8 cellular contexts compared by ENCODE assay signal in the genomic region with DNA sequence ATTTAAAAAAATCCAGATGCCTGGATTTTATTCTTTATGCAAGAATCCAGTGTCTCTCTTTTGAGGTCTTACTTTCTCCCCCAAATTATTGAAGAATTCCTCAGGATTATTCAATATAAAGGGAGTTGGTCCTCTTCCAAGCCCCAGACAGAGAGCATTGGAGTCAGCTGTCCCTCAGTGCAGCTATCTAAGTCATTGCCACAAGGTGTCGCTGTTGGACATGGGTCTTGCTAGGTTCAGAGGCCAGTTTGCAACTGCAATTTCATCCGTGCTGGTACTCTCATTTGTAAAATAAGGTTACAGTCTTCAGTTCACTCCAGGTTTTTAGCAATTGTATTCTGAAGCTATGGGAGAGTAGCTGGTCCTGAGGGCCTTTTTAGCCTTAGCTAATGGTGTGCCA. TPM values are rescaled to one million over a fixed set of nuclear protein-coding genes. Genes with fewer than 3 reads are reported as not detected.
DNase-seq lines count a peak whose midpoint lies in the region; ATAC-seq and TF ChIP-seq lines count a peak whose summit lies in the region.

No MANE protein-coding gene starts in this region.

- 9 to 13% methylated on average over 2 of the region's 2 CpGs for WGBS in tibial nerve, 2 donors

- H3K27me3 ChIP-seq in tibial nerve: no peaks in the 10 kb centered on the region

- no peak overlapping the region for H3K4me3 ChIP-seq in astrocyte of the cerebellum (ENCODE audit: low read depth, low read length)
- H3K4me3 ChIP-seq in tibial nerve: no peak overlapping the region

- no peaks in the 10 kb centered on the region for H3K36me3 ChIP-seq in tibial nerve

- peaks cover 18% of the 10 kb centered on the region for H3K27me3 Mint-ChIP-seq in activated T-cell treated with anti-CD3 and anti-CD28 coated beads, Interleukin-2, amount 50 U/mL, for 72 hours (ENCODE audit: low read depth)
- peaks cover 30% of the 10 kb centered on the region for H3K27me3 Mint-ChIP-seq in activated T-cell treated with anti-CD3 and anti-CD28 coated beads, Interleukin-2, amount 50 U/mL, for 24 hours

- no peak for TF ChIP-seq POLR2A in tibial nerve (IDR thresholded peaks at IDR 0.05)

- no peak overlapping the region for H3K4me3 Mint-ChIP-seq in activated T-cell treated with anti-CD3 and anti-CD28 coated beads, Interleukin-2, amount 50 U/mL, for 72 hours
- no peak overlapping the region for H3K4me3 Mint-ChIP-seq in activated T-cell treated with anti-CD3 and anti-CD28 coated beads, Interleukin-2, amount 50 U/mL, for 24 hours

- H3K27ac Mint-ChIP-seq in activated T-cell treated with anti-CD3 and anti-CD28 coated beads, Interleukin-2, amount 50 U/mL, for 72 hours: no peak overlapping the region
- H3K27ac Mint-ChIP-seq in activated T-cell treated with anti-CD3 and anti-CD28 coated beads, Interleukin-2, amount 50 U/mL, for 24 hours: no peak overlapping the region

- H3K9me3 Mint-ChIP-seq in activated T-cell treated with anti-CD3 and anti-CD28 coated beads, Interleukin-2, amount 50 U/mL, for 72 hours: peaks cover 0 to 2% of the 10 kb centered on the region in 2 donors
- peaks cover 5% of the 10 kb centered on the region for H3K9me3 Mint-ChIP-seq in activated T-cell treated with anti-CD3 and anti-CD28 coated beads, Interleukin-2, amount 50 U/mL, for 24 hours

- TF ChIP-seq CTCF in astrocyte of the cerebellum (IDR thresholded peaks at IDR 0.05; ENCODE audit: low read depth, low read length, missing control alignments) (peak; percentile 55), tibial nerve (IDR thresholded peaks at IDR 0.05) (peak; percentile 16 to 42 (median 31))

- in situ Hi-C loops in astrocyte of the cerebellum (cut with HindIII; ENCODE audit: low sequenced_read_pairs): no loop called here

- peaks cover 0 to 13% (median 0%) of the 10 kb centered on the region in 4 donors for H3K4me1 ChIP-seq in tibial nerve

- TF ChIP-seq EP300 in tibial nerve (IDR thresholded peaks at IDR 0.05): no peak

- ATAC-seq in activated T-cell treated with anti-CD3 and anti-CD28 coated beads, Interleukin-2, amount 50 U/mL, for 72 hours (replicated peaks in 1 of 2): peak; percentile 53 to 55
- ATAC-seq in HG02798 (IDR thresholded peaks at IDR 0.05; ENCODE audit: poor library complexity, unreplicated experiment) (peak; percentile 65), HG03095 (IDR thresholded peaks at IDR 0.05; ENCODE audit: unreplicated experiment) (no peak)

- DNase-seq in activated T-cell treated with anti-CD3 and anti-CD28 coated beads, Interleukin-2, amount 50 U/mL, for 72 hours: peak; percentile 50 to 59
- DNase-seq in activated T-cell treated with anti-CD3 and anti-CD28 coated beads, Interleukin-2, amount 50 U/mL, for 24 hours: no peak
- DNase-seq in NCI-H748 treated with DMSO at 0.1 percent for 48 hours (lab: John Stamatoyannopoulos, UW) (peak; percentile 33), astrocyte of the cerebellum (ENCODE audit: low read depth) (peak; percentile 39), left kidney (ENCODE audit: low read depth, low spot score) (peak; percentile 73), tibial nerve (ENCODE audit: low spot score in 2 of 2) (peak; percentile 32 to 66)

- H3K27ac ChIP-seq in tibial nerve: no peak overlapping the region

- H3K4me1 Mint-ChIP-seq in activated T-cell treated with anti-CD3 and anti-CD28 coated beads, Interleukin-2, amount 50 U/mL, for 72 hours (ENCODE audit: low read depth): no peaks in the 10 kb centered on the region
- no peaks in the 10 kb centered on the region for H3K4me1 Mint-ChIP-seq in activated T-cell treated with anti-CD3 and anti-CD28 coated beads, Interleukin-2, amount 50 U/mL, for 24 hours (ENCODE audit: low read depth)

- peaks cover 0 to 1% of the 10 kb centered on the region in 2 donors for H3K36me3 Mint-ChIP-seq in activated T-cell treated with anti-CD3 and anti-CD28 coated beads, Interleukin-2, amount 50 U/mL, for 72 hours (ENCODE audit: insufficient read depth in 2 of 2)
- H3K36me3 Mint-ChIP-seq in activated T-cell treated with anti-CD3 and anti-CD28 coated beads, Interleukin-2, amount 50 U/mL, for 24 hours (ENCODE audit: low read depth): no peaks in the 10 kb centered on the region

- peaks cover 0 to 24% (median 0%) of the 10 kb centered on the region in 4 donors for H3K9me3 ChIP-seq in tibial nerve

RNA-seq across cellular contexts. Expression of a gene that starts 27.8 kb away (rescaled TPM):
- total RNA-seq in activated T-cell treated with anti-CD3 and anti-CD28 coated beads, Interleukin-2, amount 50 U/mL, for 72 hours: not detected
- 100 to 1,000 TPM; 206 to 411 (median 307) TPM for total RNA-seq in tibial nerve

Comparison
In these comparisons a context has a peak if more than half of its experiments do, and no peak if none do; other contexts are left out.
1. RNA of a gene that starts 27.8 kb away (total RNA-seq): 206 to 411 TPM in tibial nerve; not detected in activated T-cell treated with anti-CD3 and anti-CD28 coated beads, Interleukin-2, amount 50 U/mL, for 72 hours; every median in the first group is over 100 times any median in the second.